1 cellular context compared by ENCODE assay signal in the genomic region with DNA sequence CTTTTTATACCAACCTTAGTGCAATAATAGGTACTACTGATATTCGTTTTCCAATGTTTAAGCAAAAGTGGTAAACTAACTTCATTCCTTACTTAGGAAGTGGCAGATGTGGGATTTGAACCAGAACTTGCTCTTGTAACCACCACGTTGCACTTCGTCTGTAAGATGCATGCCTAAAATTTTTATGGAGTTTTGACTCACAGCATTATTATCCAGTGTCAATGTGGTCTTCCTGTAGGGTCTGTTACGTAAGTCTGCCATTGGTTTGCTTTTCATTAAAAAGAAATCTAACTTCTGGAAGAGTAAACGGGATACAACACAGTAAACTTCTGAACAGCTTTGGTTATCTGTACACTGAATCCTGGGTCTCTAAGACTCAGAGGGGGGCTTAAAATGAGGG.
TF ChIP-seq lines count a peak whose summit lies in the region.

No MANE protein-coding gene starts in this region.

TF ChIP-seq in IMR-90, 13 proteins besides CTCF, POLR2A, EP300 and RAD21:
- no peak for TF ChIP-seq RCOR1 (IDR thresholded peaks at IDR 0.05; ENCODE audit: insufficient replicate concordance, low read length)
- TF ChIP-seq NFE2L2 (IDR thresholded peaks at IDR 0.05; ENCODE audit: low read depth, low read length), result no peak
- TF ChIP-seq CEBPB (IDR thresholded peaks at IDR 0.05; ENCODE audit: low read depth, low read length), result peak; percentile 21; the same call in 1 of the 2 replicates
